Comparison of ENCODE assay signal across 13 cellular contexts in the genomic region with DNA sequence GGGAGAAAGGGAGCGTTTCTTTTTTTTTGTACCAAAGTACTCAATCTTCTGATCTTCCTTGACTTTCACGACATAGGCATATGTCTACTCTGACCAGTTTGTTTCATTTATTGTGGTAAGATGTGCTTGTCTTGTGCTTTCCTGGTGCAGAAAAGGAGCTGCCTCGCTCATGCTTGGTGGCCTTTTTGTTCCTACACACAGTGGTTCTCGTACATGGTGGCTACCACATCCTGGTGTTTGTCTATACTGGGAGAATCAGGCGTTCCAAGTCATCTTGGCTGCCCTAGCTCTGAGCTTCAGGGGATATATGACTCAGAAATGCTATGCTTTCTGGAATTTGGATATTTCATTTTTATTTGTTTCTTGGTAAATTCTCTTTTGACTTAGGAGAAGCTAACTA. TPM values are rescaled to one million over a fixed set of nuclear protein-coding genes. Genes with fewer than 3 reads are reported as not detected.
A peak's percentile ranks its signal among the peaks of the same experiment; 100 is the strongest.
DNase-seq lines count a peak whose midpoint lies in the region; ATAC-seq, FAIRE-seq and TF ChIP-seq lines count a peak whose summit lies in the region.
"Had no signal": no experiment of that assay in that cellular context is flagged by ENCODE, and none has a peak within 500 bp of the region (broad histone marks: within the 10 kb centered on the region; RNA-seq: fewer than 3 reads in every experiment).

No MANE protein-coding gene starts in this region.

- H3K27me3 Mint-ChIP-seq in activated CD4-positive, alpha-beta memory T cell treated with anti-CD3 and anti-CD28 coated beads, Interleukin-2, amount 10 ng/mL, durations not matched to agents 7 days and 5 days: no peaks in the 10 kb centered on the region

- peak overlapping the region; percentile 24 for H3K4me3 Mint-ChIP-seq in activated CD4-positive, alpha-beta memory T cell treated with anti-CD3 and anti-CD28 coated beads, Interleukin-2, amount 10 ng/mL, durations not matched to agents 7 days and 5 days

- POLR2A ChIA-PET in activated CD4-positive, alpha-beta memory T cell treated with anti-CD3 and anti-CD28 coated beads, Interleukin-2, amount 10 ng/mL, durations not matched to agents 7 days and 5 days (lab: Charles Lee): interaction anchor here (0.7 to 3.1 kb wide), 9 partner anchors 12 to 1076 kb away, joined by 3 to 14 read pairs (median 6); partner anchors contain the start of genes BCLAF1, HBS1L and MYB

- peak overlapping the region; percentile 77 for H3K27ac Mint-ChIP-seq in activated CD4-positive, alpha-beta memory T cell treated with anti-CD3 and anti-CD28 coated beads, Interleukin-2, amount 10 ng/mL, durations not matched to agents 7 days and 5 days

- H3K27ac ChIP-seq in 22Rv1: peak overlapping the region; percentile 22; the same call in 1 of the 2 replicates
- H3K27ac ChIP-seq: gastrocnemius medialis had no signal

- ATAC-seq in GM21576 (IDR thresholded peaks at IDR 0.05; ENCODE audit: unreplicated experiment) (no peak), HG03159 (IDR thresholded peaks at IDR 0.05; ENCODE audit: unreplicated experiment) (no peak)
- ATAC-seq: gastrocnemius medialis had no signal

- CTCF ChIA-PET in activated CD4-positive, alpha-beta memory T cell treated with anti-CD3 and anti-CD28 coated beads, Interleukin-2, amount 10 ng/mL, durations not matched to agents 7 days and 5 days (lab: Charles Lee): interaction anchor here (1.0 kb wide), 1 partner anchor 9 kb away, joined by 3 read pairs; no protein-coding TSS in a partner anchor

- peaks cover 55% of the 10 kb centered on the region for H3K36me3 Mint-ChIP-seq in activated CD4-positive, alpha-beta memory T cell treated with anti-CD3 and anti-CD28 coated beads, Interleukin-2, amount 10 ng/mL, durations not matched to agents 7 days and 5 days (ENCODE audit: low read depth)

- TF ChIP-seq CTCF in 22Rv1 (IDR thresholded peaks at IDR 0.05): no peak

- H3K4me1 Mint-ChIP-seq in activated CD4-positive, alpha-beta memory T cell treated with anti-CD3 and anti-CD28 coated beads, Interleukin-2, amount 10 ng/mL, durations not matched to agents 7 days and 5 days: peaks cover 42% of the 10 kb centered on the region

- DNase-seq in ELR (ENCODE audit: low read depth) (peak; percentile 88), fibroblast of peridontal ligament (ENCODE audit: extremely low read depth) (peak; percentile 40), RCC 7860 (ENCODE audit: low spot score) (no peak), NOMO-1 (lab: John Stamatoyannopoulos, UW; ENCODE audit: unreplicated experiment in 2 of 2) (no peak)
- DNase-seq in activated CD4-positive, alpha-beta memory T cell treated with anti-CD3 and anti-CD28 coated beads, Interleukin-2, amount 10 ng/mL, durations not matched to agents 7 days and 5 days: no peak
- DNase-seq: amygdala, gastrocnemius medialis, NCI-H1105, retina had no signal

- H3K9me3 Mint-ChIP-seq in activated CD4-positive, alpha-beta memory T cell treated with anti-CD3 and anti-CD28 coated beads, Interleukin-2, amount 10 ng/mL, durations not matched to agents 7 days and 5 days: no peaks in the 10 kb centered on the region

- no peak for FAIRE-seq in RCC 7860 (lab: Jason Lieb, UNC)
- FAIRE-seq: GM12891 had no signal

RNA-seq across cellular contexts. Expression of gene MYB, which starts 31.8 kb away (rescaled TPM):
- 10 to 100 TPM; 27.7 to 30.3 TPM for total RNA-seq in activated CD4-positive, alpha-beta memory T cell treated with anti-CD3 and anti-CD28 coated beads, Interleukin-2, amount 10 ng/mL, durations not matched to agents 7 days and 5 days

Comparison
In these comparisons a context has a peak if more than half of its experiments do, and no peak if none do; other contexts are left out.
1. DNase-seq: peak in ELR (single experiment) and fibroblast of peridontal ligament (single experiment); none in activated CD4-positive, alpha-beta memory T cell treated with anti-CD3 and anti-CD28 coated beads, Interleukin-2, amount 10 ng/mL, durations not matched to agents 7 days and 5 days (single experiment), RCC 7860 (single experiment) and NOMO-1 (0 of 2).